Comparison of ENCODE assay signal across 24 cellular contexts in genomic region chr1:17600313-17600712, GRCh38.
DNase-seq lines count a peak whose midpoint lies in the region; ATAC-seq, FAIRE-seq and TF ChIP-seq lines count a peak whose summit lies in the region.
"Had no signal": no experiment of that assay in that cellular context is flagged by ENCODE, and none has a peak within 500 bp of the region (broad histone marks: within the 10 kb centered on the region; RNA-seq: fewer than 3 reads in every experiment).

No MANE protein-coding gene starts in this region.

- H2BK15ac ChIP-seq in H1 (ENCODE audit: low read length) = no peak overlapping the region

- no peak overlapping the region for H2AFZ ChIP-seq in H1 (ENCODE audit: low read length)
- H2AFZ ChIP-seq: GM23248 had no signal

- 0 out of 2 replicates have a peak overlapping the region, but pooled peaks have one; percentile 6 for H3K27ac Mint-ChIP-seq in WTC11

- no peak for TF ChIP-seq POLR2A in H1 (IDR thresholded peaks at IDR 0.05; ENCODE audit: control extremely low read depth in 1 of 2, low read depth in 2 of 2, low read length in 2 of 2)

- no peak overlapping the region for H3K4me3 Mint-ChIP-seq in WTC11

- no peak for TF ChIP-seq EP300 in H1 (IDR thresholded peaks at IDR 0.05; ENCODE audit: borderline replicate concordance in 1 of 2, low read depth in 2 of 2, low read length in 2 of 2)

- H3K36me3 ChIP-seq in BLaER1 = peaks cover 13% of the 10 kb centered on the region; the same call in 1 of the 2 replicates
- H3K36me3 ChIP-seq in H1 (ENCODE audit: control insufficient read depth in 2 of 4, insufficient read depth in 4 of 4, low read length in 3 of 4) = peaks cover 0 to 2% (median 0%) of the 10 kb centered on the region in 4 experiments; a peak in 4 of 8 replicates
- H3K36me3 ChIP-seq in psoas muscle (ENCODE audit: insufficient read depth in 1 of 2, low read depth in 1 of 2) = peaks cover 0 to 8% of the 10 kb centered on the region in 2 donors

- H3K9me3 ChIP-seq in BLaER1 (no peaks in the 10 kb centered on the region), H1 (ENCODE audit: insufficient read depth in 2 of 2, low read depth in 1 of 2, low read length in 1 of 2) (no peaks in the 10 kb centered on the region), psoas muscle (no peaks in the 10 kb centered on the region)
- H3K9me3 ChIP-seq: A549 had no signal

- no peak overlapping the region for H2BK20ac ChIP-seq in H1 (ENCODE audit: low read length)

- H3K27me3 ChIP-seq in BLaER1 (no peaks in the 10 kb centered on the region), H1 (replicated peaks in 1 of 4; ENCODE audit: control insufficient read depth in 3 of 4, extremely low read depth in 1 of 4, insufficient read depth in 3 of 4, low read length in 3 of 4) (no peaks in the 10 kb centered on the region), psoas muscle (ENCODE audit: insufficient read depth in 3 of 3, low read length in 2 of 3) (no peaks in the 10 kb centered on the region)

- H3K23ac ChIP-seq in H1 (ENCODE audit: insufficient read length) = no peak overlapping the region

- H3K79me2 ChIP-seq in H1 (ENCODE audit: control insufficient read depth in 1 of 2, insufficient read depth in 2 of 2, low read length in 2 of 2) = peaks cover 0 to 4% of the 10 kb centered on the region in 2 experiments; a peak in 1 of 4 replicates

- no peak overlapping the region for H4K5ac ChIP-seq in H1 (ENCODE audit: insufficient read length, low read depth, low read length)

- no peak overlapping the region for H2BK12ac ChIP-seq in H1 (ENCODE audit: low read depth, low read length)

- FAIRE-seq in H1 (lab: Jason Lieb, UNC) = no peak
- FAIRE-seq in RCC 7860 (lab: Jason Lieb, UNC) = no peak
- FAIRE-seq: A549, GM19239 had no signal

- no peak for TF ChIP-seq CTCF in WTC11 (IDR thresholded peaks at IDR 0.05)
- TF ChIP-seq CTCF in H1 (IDR thresholded peaks at IDR 0.05; ENCODE audit: control extremely low read depth in 1 of 3, insufficient read depth in 1 of 3, low read depth in 1 of 3, low read length in 3 of 3) = no peak
- TF ChIP-seq CTCF in psoas muscle (IDR thresholded peaks at IDR 0.05) = no peak

- 0 out of 2 replicates have a peak, but pooled peaks cover under 1% of the 10 kb centered on the region for H3K36me3 Mint-ChIP-seq in WTC11
- H3K36me3 Mint-ChIP-seq: CD14-positive monocyte had no signal

- no peak overlapping the region for H2AK5ac ChIP-seq in H1 (ENCODE audit: low read depth, low read length)

- WGBS in H1 (ENCODE audit: extremely low coverage in 1 of 2, insufficient coverage in 1 of 2, insufficient read length in 1 of 2, insufficient replicate concordance in 2 of 2, low coverage in 1 of 2, low lambda C conversion rate in 2 of 2, missing lambda C conversion rate in 1 of 2), 2 experiments = 93% methylated on average over 6 of the region's 6 CpGs; no CpG with 5 or more reads in 1 of the 2 experiments
- WGBS in psoas muscle, 3 donors = 77 to 89% (median 78%) methylated on average over 6 of the region's 6 CpGs

- no peak overlapping the region for H2BK120ac ChIP-seq in H1 (replicated peaks; ENCODE audit: low read depth, low read length)

- intact Hi-C loops in psoas muscle (cut with DNase I) = no loop called here

- H3K23me2 ChIP-seq in H1 (ENCODE audit: low read depth, low read length) = no peaks in the 10 kb centered on the region

- POLR2A ChIA-PET in WTC11 (lab: Charles Lee) (no interaction called here), H1 (lab: Charles Lee; ENCODE audit: partially characterized antibody) (interaction anchor here (0.9 kb wide), 1 partner anchor 13 kb away, joined by 3 read pairs; no protein-coding TSS in a partner anchor)

- H3K4me2 ChIP-seq in BLaER1 (peak overlapping the region; percentile 85), H1 (ENCODE audit: insufficient read depth in 1 of 2, low read depth in 2 of 2, low read length in 2 of 2) (no peak overlapping the region)
- H3K4me2 ChIP-seq: A549 had no signal

- H2BK5ac ChIP-seq in H1 (ENCODE audit: low read depth, low read length) = 0 out of 2 replicates have a peak overlapping the region, but pooled peaks have one; percentile 24

- H3K9ac ChIP-seq in BLaER1 (no peak overlapping the region), H1 (replicated peaks in 1 of 4; ENCODE audit: extremely low read depth in 1 of 4, low read depth in 3 of 4, low read length in 3 of 4) (no peak overlapping the region)
- H3K9ac ChIP-seq: GM23248 had no signal

- no peak overlapping the region for H3K4ac ChIP-seq in H1 (replicated peaks; ENCODE audit: insufficient read length, low read depth, low read length)

- H4K91ac ChIP-seq in H1 (replicated peaks; ENCODE audit: insufficient read length, low read length) = no peak overlapping the region

- H3K9me3 Mint-ChIP-seq in WTC11 = no peaks in the 10 kb centered on the region
- H3K9me3 Mint-ChIP-seq: CD14-positive monocyte had no signal

- no peak overlapping the region for H3K56ac ChIP-seq in H1 (replicated peaks; ENCODE audit: insufficient read length, low read depth, low read length)

- H3K14ac ChIP-seq in H1 (ENCODE audit: insufficient read length) = no peak overlapping the region

- TF ChIP-seq RAD21 in H1 (IDR thresholded peaks at IDR 0.05 in 1 of 2, conservative IDR thresholded peaks at IDR 0.05 in 1 of 2; ENCODE audit: low read depth in 2 of 2, low read length in 2 of 2) = no peak

- H4K8ac ChIP-seq in H1 (ENCODE audit: extremely low read depth, insufficient read depth, low read length) = no peak overlapping the region

- peak overlapping the region; percentile 63 for H3K27ac ChIP-seq in BLaER1
- H3K27ac ChIP-seq in H1 (ENCODE audit: low read depth, low read length) = no peak overlapping the region
- peak overlapping the region; percentile 21 for H3K27ac ChIP-seq in psoas muscle
- H3K27ac ChIP-seq: A549, GM23248, SK-N-MC had no signal

- DNase-seq in WTC11 (ENCODE audit: low spot score) = no peak
- no peak for DNase-seq in H1 (ENCODE audit: low read depth in 1 of 2, low spot score in 2 of 2)
- DNase-seq in psoas muscle = no peak
- no peak for DNase-seq in CD1c-positive myeloid dendritic cell (ENCODE audit: extremely low spot score)
- DNase-seq in NK-92 treated with Interleukin-12 subunit alpha and Interleukin-12 subunit beta, amount 100 ng/mL, for 24 hours (lab: John Stamatoyannopoulos, UW) = no peak
- DNase-seq in SW 1271 (lab: John Stamatoyannopoulos, UW) = no peak
- no peak for DNase-seq in RCC 7860 (ENCODE audit: low spot score)
- DNase-seq: AML-193, DMS153, DND-41, GM23248, HCEC 1CT, IMR-90, KG1, MM.1S, NCI-H2029, NCI-H526 treated with DMSO at 0.1 percent for 48 hours, SIG-M5 had no signal

- peaks cover 68% of the 10 kb centered on the region for H3K4me1 ChIP-seq in BLaER1
- peaks cover 0 to 2% (median under 1%) of the 10 kb centered on the region in 4 experiments; a peak in 3 of 7 replicates for H3K4me1 ChIP-seq in H1 (replicated peaks in 1 of 4; ENCODE audit: control insufficient read depth in 3 of 4, insufficient read depth in 4 of 4, low read length in 3 of 4)
- H3K4me1 ChIP-seq in psoas muscle = peaks cover 8% of the 10 kb centered on the region
- H3K4me1 ChIP-seq: A549 had no signal

- H3K18ac ChIP-seq in H1 (ENCODE audit: extremely low read depth, low read length) = no peak overlapping the region; the same call in 1 of the 2 replicates

- ATAC-seq in WTC11 (no peak), psoas muscle (no peak)
- ATAC-seq: A549, Panc1 had no signal

- H3K79me1 ChIP-seq in H1 (ENCODE audit: low read depth, low read length) = peaks cover 12% of the 10 kb centered on the region; the same call in 1 of the 2 replicates

- H4K20me1 ChIP-seq in BLaER1 (peaks cover 21% of the 10 kb centered on the region), H1 (replicated peaks in 1 of 2; ENCODE audit: control insufficient read depth in 1 of 2, insufficient read depth in 2 of 2, low read length in 2 of 2) (no peaks in the 10 kb centered on the region)

- no peaks in the 10 kb centered on the region for H3K27me3 Mint-ChIP-seq in WTC11 (ENCODE audit: low read depth)

- CTCF ChIA-PET in WTC11 (lab: Charles Lee) = interaction anchor here (1.2 to 18.6 kb wide), 4 partner anchors 26 to 98 kb away, joined by 8 to 273 read pairs (median 132); no protein-coding TSS in a partner anchor
- CTCF ChIA-PET in H1 (lab: Charles Lee; ENCODE audit: partially characterized antibody) = interaction anchor here (0.8 to 86.2 kb wide), 9 partner anchors 8 to 119 kb away, joined by 3 to 1640 read pairs (median 4); no protein-coding TSS in a partner anchor

- peaks cover 34% of the 10 kb centered on the region for H3K4me1 Mint-ChIP-seq in WTC11

- H3K4me3 ChIP-seq in BLaER1 (no peak overlapping the region), H1 (ENCODE audit: extremely low read depth in 1 of 4, insufficient read depth in 2 of 4, low read depth in 3 of 4, low read length in 4 of 4) (no peak overlapping the region), psoas muscle (no peak overlapping the region)
- H3K4me3 ChIP-seq: A549, GM23248, SK-N-MC had no signal

TF ChIP-seq in WTC11, 78 proteins besides CTCF, POLR2A, EP300 and RAD21:
- TF ChIP-seq ZBTB43 (CRISPR knock-in tag; IDR thresholded peaks at IDR 0.05) (no peak), GABPB1 (CRISPR knock-in tag; IDR thresholded peaks at IDR 0.05) (no peak), SMAD4 (CRISPR knock-in tag; IDR thresholded peaks at IDR 0.05) (no peak), NFYB (CRISPR knock-in tag; conservative IDR thresholded peaks at IDR 0.05; ENCODE audit: low read depth) (no peak)

TF ChIP-seq in H1, 55 proteins besides CTCF, POLR2A, EP300 and RAD21 (continues in another document):
- TF ChIP-seq ATF2 (IDR thresholded peaks at IDR 0.05; ENCODE audit: low read length) = no peak
- TF ChIP-seq SRF (IDR thresholded peaks at IDR 0.05; ENCODE audit: low read depth, low read length) = no peak
- no peak for TF ChIP-seq NANOG (IDR thresholded peaks at IDR 0.05; ENCODE audit: insufficient read depth, low read depth, low read length, poor library complexity, severe bottlenecking)
- no peak for TF ChIP-seq CTBP2 (IDR thresholded peaks at IDR 0.05; ENCODE audit: borderline replicate concordance, insufficient read depth, insufficient read length, low read length)
